14 cellular contexts compared by ENCODE assay signal in the genomic region with DNA sequence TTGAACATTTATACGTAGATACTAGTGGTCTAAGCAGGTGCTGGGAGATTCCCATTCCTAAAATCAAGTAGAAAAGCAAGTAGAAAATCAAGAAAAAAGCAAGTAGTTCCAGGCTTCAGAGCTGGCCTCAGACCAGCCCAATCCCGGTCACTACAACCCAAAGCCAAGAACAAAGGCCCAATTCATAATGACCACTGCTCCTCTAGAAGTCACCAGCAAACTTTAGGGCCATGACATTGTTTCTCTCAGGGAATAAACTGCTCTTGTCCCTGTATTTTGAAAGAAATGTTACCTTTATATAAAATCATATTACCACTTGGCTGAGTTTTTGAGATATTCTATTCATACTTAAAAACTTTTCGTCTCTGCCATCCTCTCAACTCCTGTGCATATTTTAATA. TPM values are rescaled to one million over a fixed set of nuclear protein-coding genes. Genes with fewer than 3 reads are reported as not detected.
DNase-seq lines count a peak whose midpoint lies in the region; ATAC-seq and TF ChIP-seq lines count a peak whose summit lies in the region.
"Had no signal": no experiment of that assay in that cellular context is flagged by ENCODE, and none has a peak within 500 bp of the region (broad histone marks: within the 10 kb centered on the region; RNA-seq: fewer than 3 reads in every experiment).

No MANE protein-coding gene starts in this region.

- H3K4me3 Mint-ChIP-seq in activated CD4-positive, alpha-beta T cell treated with anti-CD3 and anti-CD28 coated beads, Interleukin-2, amount 10 ng/mL, durations not matched to agents 24 days and 14 days = no peak overlapping the region
- H3K4me3 Mint-ChIP-seq: H9 had no signal

- H3K36me3 ChIP-seq in esophagus squamous epithelium (no peaks in the 10 kb centered on the region), stomach smooth muscle (ENCODE audit: control insufficient read depth in 2 of 2, insufficient read depth in 2 of 2, low read length in 2 of 2) (no peaks in the 10 kb centered on the region)
- H3K36me3 ChIP-seq: suprapubic skin had no signal

- ATAC-seq in GM18502 (IDR thresholded peaks at IDR 0.05; ENCODE audit: poor library complexity, unreplicated experiment) = no peak

- no peaks in the 10 kb centered on the region for H3K9me3 Mint-ChIP-seq in activated CD4-positive, alpha-beta T cell treated with anti-CD3 and anti-CD28 coated beads, Interleukin-2, amount 10 ng/mL, durations not matched to agents 24 days and 14 days
- H3K9me3 Mint-ChIP-seq: H9 had no signal

- no peak overlapping the region for H3K27ac Mint-ChIP-seq in activated CD4-positive, alpha-beta T cell treated with anti-CD3 and anti-CD28 coated beads, Interleukin-2, amount 10 ng/mL, durations not matched to agents 24 days and 14 days

- peak; percentile 33 for DNase-seq in SK-MEL-5 (ENCODE audit: low read depth, low spot score)
- DNase-seq in esophagus squamous epithelium (lab: John Stamatoyannopoulos, UW) = no peak
- peak; percentile 78 for DNase-seq in midbrain (lab: John Stamatoyannopoulos, UW)
- DNase-seq in activated CD4-positive, alpha-beta T cell treated with anti-CD3 and anti-CD28 coated beads, Interleukin-2, amount 10 ng/mL, durations not matched to agents 24 days and 14 days = no peak
- DNase-seq in GF-D8 (lab: John Stamatoyannopoulos, UW) = no peak
- no peak for DNase-seq in SKM-1 (lab: John Stamatoyannopoulos, UW; ENCODE audit: unreplicated experiment)
- DNase-seq: activated gamma-delta T cell treated with Interleukin-2 at 50 U/mL for 16 hours; DMS153; effector memory CD4-positive, alpha-beta T cell had no signal

- no peak for TF ChIP-seq CTCF in esophagus squamous epithelium (IDR thresholded peaks at IDR 0.05)

- H3K27me3 Mint-ChIP-seq in activated CD4-positive, alpha-beta T cell treated with anti-CD3 and anti-CD28 coated beads, Interleukin-2, amount 10 ng/mL, durations not matched to agents 24 days and 14 days = peaks cover 18% of the 10 kb centered on the region

- peaks cover 0 to 33% (median 17%) of the 10 kb centered on the region in 3 donors for H3K4me1 ChIP-seq in esophagus squamous epithelium
- peaks cover 41% of the 10 kb centered on the region for H3K4me1 ChIP-seq in stomach smooth muscle (ENCODE audit: control insufficient read depth, insufficient read depth, low read length)

- TF ChIP-seq POLR2A in esophagus squamous epithelium (IDR thresholded peaks at IDR 0.05) = no peak

- in situ Hi-C loops in SK-MEL-5 (cut with HindIII; ENCODE audit: low pct_unique_long_range_greater_than_20kb, low sequenced_read_pairs) = no loop called here

- H3K4me1 Mint-ChIP-seq in activated CD4-positive, alpha-beta T cell treated with anti-CD3 and anti-CD28 coated beads, Interleukin-2, amount 10 ng/mL, durations not matched to agents 24 days and 14 days = no peaks in the 10 kb centered on the region

- no peak overlapping the region for H3K9ac ChIP-seq in stomach smooth muscle (ENCODE audit: low read length in 2 of 2)

- H3K27ac ChIP-seq in esophagus squamous epithelium (peak overlapping the region in 3 of 4 donors; percentile 3 to 63 (median 36)), stomach smooth muscle (ENCODE audit: low read length) (peak overlapping the region; percentile 63)
- H3K27ac ChIP-seq: SK-N-MC, suprapubic skin had no signal

- intact Hi-C loops in esophagus squamous epithelium (cut with DNase I) = loop anchor here (10.0 kb wide), 1 partner anchor 122 kb away; no protein-coding TSS in a partner anchor
- intact Hi-C loops in activated CD4-positive, alpha-beta T cell treated with anti-CD3 and anti-CD28 coated beads, Interleukin-2, amount 10 ng/mL, durations not matched to agents 24 days and 14 days (cut with micrococcal nuclease) = loop anchor here (10.0 kb wide), 2 partner anchors 462 to 1422 kb away; no protein-coding TSS in a partner anchor

- no peak overlapping the region for H3K4me3 ChIP-seq in esophagus squamous epithelium
- H3K4me3 ChIP-seq in stomach smooth muscle (ENCODE audit: low read length in 2 of 2) = peak overlapping the region in 1 of 2 donors; percentile 40
- H3K4me3 ChIP-seq: SK-N-MC, suprapubic skin had no signal

- 35 to 51% methylated on average over 3 of the region's 3 CpGs for WGBS in esophagus squamous epithelium, 2 donors

- H3K9me3 ChIP-seq in esophagus squamous epithelium (no peaks in the 10 kb centered on the region), stomach smooth muscle (ENCODE audit: control insufficient read depth in 2 of 2, low read length in 2 of 2) (no peaks in the 10 kb centered on the region)
- H3K9me3 ChIP-seq: suprapubic skin had no signal

- H3K27me3 ChIP-seq in esophagus squamous epithelium = no peaks in the 10 kb centered on the region
- no peaks in the 10 kb centered on the region for H3K27me3 ChIP-seq in stomach smooth muscle (ENCODE audit: control insufficient read depth in 1 of 2, insufficient read depth in 2 of 2, low read length in 2 of 2)
- H3K27me3 ChIP-seq: suprapubic skin had no signal

- no peaks in the 10 kb centered on the region for H3K36me3 Mint-ChIP-seq in activated CD4-positive, alpha-beta T cell treated with anti-CD3 and anti-CD28 coated beads, Interleukin-2, amount 10 ng/mL, durations not matched to agents 24 days and 14 days (ENCODE audit: low read depth)

RNA-seq across cellular contexts. Expression of a gene that starts 42.7 kb away (rescaled TPM):
- total RNA-seq in SK-MEL-5 (2014; rRNA removed; shearing (Covaris generic)) = 0.03 and 0.08 TPM in 2 replicates
- polyA plus RNA-seq in SK-MEL-5 (2015; cell fraction: cytosol; rRNA removed) = not detected in 2 replicates
- 1.3 and 1.5 TPM in 2 replicates for polyA plus RNA-seq in SK-MEL-5 (2015; cell fraction: nucleus; rRNA removed)
- 1 to 10 TPM in 2 of 4 donors, under 1 TPM in 2; 0.30 to 5.5 (median 0.83) TPM for total RNA-seq in esophagus squamous epithelium
- 0.05 TPM in 1 of 2 replicates, not detected in the other for total RNA-seq in activated CD4-positive, alpha-beta T cell treated with anti-CD3 and anti-CD28 coated beads, Interleukin-2, amount 10 ng/mL, durations not matched to agents 24 days and 14 days

Comparison
In these comparisons a context has a peak if more than half of its experiments do, and no peak if none do; other contexts are left out.
1. DNase-seq: peak in SK-MEL-5 (single experiment) and midbrain (single experiment); none in esophagus squamous epithelium (single experiment), activated CD4-positive, alpha-beta T cell treated with anti-CD3 and anti-CD28 coated beads, Interleukin-2, amount 10 ng/mL, durations not matched to agents 24 days and 14 days (single experiment), GF-D8 (single experiment) and SKM-1 (single experiment).